In genomic region chr11:11464555-11464954, GRCh38 we compare ENCODE assay signal across 18 cellular contexts.
DNase-seq lines count a peak whose midpoint lies in the region; ATAC-seq, FAIRE-seq and TF ChIP-seq lines count a peak whose summit lies in the region.
"Had no signal": no experiment of that assay in that cellular context is flagged by ENCODE, and none has a peak within 500 bp of the region (broad histone marks: within the 10 kb centered on the region; RNA-seq: fewer than 3 reads in every experiment).

No MANE protein-coding gene starts in this region.

- H3K9ac ChIP-seq in neuronal stem cell (ENCODE audit: low read depth, low read length, poor library complexity), result no peak overlapping the region
- H3K9ac ChIP-seq: SK-N-SH had no signal

- H4K8ac ChIP-seq in neuronal stem cell (ENCODE audit: low read depth, low read length), result no peak overlapping the region

- H3K4me1 ChIP-seq in foreskin keratinocyte (no peaks in the 10 kb centered on the region), small intestine (ENCODE audit: control insufficient read depth in 2 of 2, insufficient read depth in 1 of 2, low read depth in 1 of 2, low read length in 1 of 2) (peaks cover 0 to 2% of the 10 kb centered on the region in 2 donors), neuronal stem cell (ENCODE audit: control insufficient read depth in 2 of 2, insufficient read depth in 1 of 2, low read depth in 1 of 2, low read length in 2 of 2) (peaks cover 0 to 1% of the 10 kb centered on the region in 2 donors)

- no peak overlapping the region for H3K18ac ChIP-seq in neuronal stem cell (ENCODE audit: low read length)

- ATAC-seq in foreskin keratinocyte, result peak; percentile 64

- H3K23ac ChIP-seq in neuronal stem cell (ENCODE audit: low read depth, low read length, poor library complexity), result no peak overlapping the region

- H3K27me3 ChIP-seq in foreskin keratinocyte (no peaks in the 10 kb centered on the region), small intestine (ENCODE audit: control insufficient read depth in 2 of 2, insufficient read depth in 2 of 2, low read length in 2 of 2) (no peaks in the 10 kb centered on the region), neuronal stem cell (ENCODE audit: control insufficient read depth in 3 of 3, insufficient read depth in 3 of 3, low read depth in 1 of 3, low read length in 3 of 3) (no peaks in the 10 kb centered on the region)

- H3K36me3 ChIP-seq in small intestine (ENCODE audit: control insufficient read depth in 2 of 2, insufficient read depth in 2 of 2, low read length in 2 of 2), result no peaks in the 10 kb centered on the region
- H3K36me3 ChIP-seq in neuronal stem cell (replicated peaks in 1 of 2; ENCODE audit: control insufficient read depth in 2 of 2, insufficient read depth in 2 of 2, low read length in 2 of 2), result no peaks in the 10 kb centered on the region

- peaks cover 0 to 3% (median 0%) of the 10 kb centered on the region in 5 experiments for H3K9me3 Mint-ChIP-seq in brain
- H3K9me3 Mint-ChIP-seq: CD4-positive, alpha-beta T cell had no signal

- H3K4me1 Mint-ChIP-seq in brain, result peaks cover 77% of the 10 kb centered on the region
- H3K4me1 Mint-ChIP-seq: B cell had no signal

- H3K27ac ChIP-seq in foreskin keratinocyte (no peak overlapping the region), small intestine (ENCODE audit: low read depth in 1 of 2, low read length in 1 of 2) (no peak overlapping the region), neuronal stem cell (replicated peaks; ENCODE audit: low read length) (no peak overlapping the region)
- H3K27ac ChIP-seq: PC-9 had no signal

- no peak overlapping the region for H2AK5ac ChIP-seq in neuronal stem cell (ENCODE audit: low read depth, low read length)

- H3K4me3 ChIP-seq in small intestine (ENCODE audit: low read depth in 1 of 2, low read length in 2 of 2) (no peak overlapping the region), neuronal stem cell (ENCODE audit: low read length in 2 of 2) (no peak overlapping the region)
- H3K4me3 ChIP-seq: PC-9 had no signal

- no peaks in the 10 kb centered on the region for H3K9me3 ChIP-seq in small intestine (ENCODE audit: control insufficient read depth, low read depth)
- H3K9me3 ChIP-seq in neuronal stem cell (replicated peaks in 1 of 2; ENCODE audit: control insufficient read depth in 2 of 2, insufficient read depth in 1 of 2, low read depth in 1 of 2, low read length in 2 of 2), result no peaks in the 10 kb centered on the region
- H3K9me3 ChIP-seq: SK-N-SH had no signal

- 82 to 93% (median 89%) methylated on average over 2 of the region's 2 CpGs for WGBS in small intestine, 3 donors
- no CpG with 5 or more reads among the region's 2 CpGs for WGBS in neuronal stem cell (ENCODE audit: extremely low coverage in 2 of 2, insufficient read length in 2 of 2, insufficient replicate concordance in 1 of 2), 2 donors

- no peak overlapping the region for H3K4me2 ChIP-seq in neuronal stem cell (ENCODE audit: insufficient read depth, low read length, poor library complexity, severe bottlenecking)
- H3K4me2 ChIP-seq: PC-9, SK-N-SH had no signal

- H3K27ac Mint-ChIP-seq in brain, result peak overlapping the region in 3 of 5 experiments; percentile 21 to 68 (median 47)
- H3K27ac Mint-ChIP-seq: B cell; CD4-positive, alpha-beta T cell had no signal

- no peak overlapping the region for H3K14ac ChIP-seq in neuronal stem cell (ENCODE audit: low read length)

- no peak for FAIRE-seq in small intestine (lab: Jason Lieb, UNC)

- no peak overlapping the region for H3K4ac ChIP-seq in neuronal stem cell (ENCODE audit: low read length)

- DNase-seq in EH (ENCODE audit: low read depth) (peak; percentile 31), LHCN-M2 (ENCODE audit: low read depth) (peak; percentile 28), foreskin keratinocyte (peak in 1 of 2 donors; percentile 23), small intestine (no peak), germinal center (ENCODE audit: low spot score) (no peak), NCI-H1417 (lab: John Stamatoyannopoulos, UW) (no peak), neuronal stem cell (ENCODE audit: low spot score) (no peak)
- DNase-seq: Calu3; CD4-positive, alpha-beta T cell; H7; Kasumi-1; NCI-H1694; NCI-H2107; PC-9; Right ventricle myocardium superior; SK-N-SH had no signal

- no peaks in the 10 kb centered on the region for H3K79me1 ChIP-seq in neuronal stem cell (ENCODE audit: low read depth, low read length)

- no peak overlapping the region for H4K91ac ChIP-seq in neuronal stem cell (ENCODE audit: low read depth, low read length, poor library complexity)

- peaks cover 10% of the 10 kb centered on the region for H3K27me3 Mint-ChIP-seq in brain
- H3K27me3 Mint-ChIP-seq: CD4-positive, alpha-beta T cell had no signal

- H2BK15ac ChIP-seq in neuronal stem cell (ENCODE audit: low read length), result no peak overlapping the region

- no peak overlapping the region for H3K4me3 Mint-ChIP-seq in brain
- H3K4me3 Mint-ChIP-seq: B cell; CD4-positive, alpha-beta T cell had no signal

- TF ChIP-seq CTCF in brain (conservative IDR thresholded peaks at IDR 0.05) (no peak), foreskin keratinocyte (conservative IDR thresholded peaks at IDR 0.05) (peak; percentile 25)

- no peak overlapping the region for H2BK120ac ChIP-seq in neuronal stem cell (ENCODE audit: low read depth, low read length)

- H3K36me3 Mint-ChIP-seq in brain, result no peaks in the 10 kb centered on the region

- H2BK12ac ChIP-seq in neuronal stem cell (ENCODE audit: low read length), result no peak overlapping the region

- H2BK5ac ChIP-seq in neuronal stem cell (ENCODE audit: low read length), result no peak overlapping the region

- H2AFZ ChIP-seq in neuronal stem cell (ENCODE audit: low read length), result no peak overlapping the region
- H2AFZ ChIP-seq: PC-9 had no signal

Comparison
In these comparisons a context has a peak if more than half of its experiments do, and no peak if none do; other contexts are left out.
1. DNase-seq: peak in EH (single experiment) and LHCN-M2 (single experiment); none in small intestine (single experiment), germinal center (single experiment), NCI-H1417 (0 of 3) and neuronal stem cell (single experiment).